19 cellular contexts compared by ENCODE assay signal in genomic region chr13:45410466-45410865, GRCh38. TPM values are rescaled to one million over a fixed set of nuclear protein-coding genes. Genes with fewer than 3 reads are reported as not detected.
DNase-seq lines count a peak whose midpoint lies in the region; ATAC-seq and TF ChIP-seq lines count a peak whose summit lies in the region.
"Had no signal": no experiment of that assay in that cellular context is flagged by ENCODE, and none has a peak within 500 bp of the region (broad histone marks: within the 10 kb centered on the region; RNA-seq: fewer than 3 reads in every experiment).

No MANE protein-coding gene starts in this region.

- H3K4me1 Mint-ChIP-seq in dendritic cell treated with granulocyte-macrophage colony-stimulating factor and Interleukin-4, amounts not matched to agents 40 ng/mL and 50 ng/mL, for 4 days (ENCODE audit: low read depth): peaks cover 47% of the 10 kb centered on the region
- H3K4me1 Mint-ChIP-seq in osteocyte (ENCODE audit: unreplicated experiment): peaks cover 19% of the 10 kb centered on the region
- H3K4me1 Mint-ChIP-seq in CD4-positive, alpha-beta T cell (ENCODE audit: low read depth): peaks cover 39% of the 10 kb centered on the region

- H3K4me1 ChIP-seq in ovary (ENCODE audit: insufficient read depth): peaks cover 5% of the 10 kb centered on the region
- H3K4me1 ChIP-seq: BE2C had no signal

- ATAC-seq in CD4-positive, alpha-beta T cell (ENCODE audit: poor library complexity): no peak
- ATAC-seq: HCT116, HepG2 had no signal

- peak overlapping the region; percentile 80 for H3K27ac Mint-ChIP-seq in dendritic cell treated with granulocyte-macrophage colony-stimulating factor and Interleukin-4, amounts not matched to agents 40 ng/mL and 50 ng/mL, for 4 days
- no peak overlapping the region for H3K27ac Mint-ChIP-seq in osteocyte (ENCODE audit: unreplicated experiment)
- no peak overlapping the region for H3K27ac Mint-ChIP-seq in CD4-positive, alpha-beta T cell
- H3K27ac Mint-ChIP-seq: HFFc6 had no signal

- H3K4me3 ChIP-seq in ovary: no peak overlapping the region

- POLR2A ChIA-PET in RWPE1 (lab: Yijun Ruan, JAX; ENCODE audit: low non-redundant PET): no interaction called here
- POLR2A ChIA-PET in CD4-positive, alpha-beta T cell (lab: Charles Lee): interaction anchor here (0.9 kb wide), 1 partner anchor 43 kb away, joined by 3 read pairs; no protein-coding TSS in a partner anchor

- no peak for TF ChIP-seq CTCF in RWPE1 (conservative IDR thresholded peaks at IDR 0.05; ENCODE audit: low read depth)
- no peak for TF ChIP-seq CTCF in osteocyte (IDR thresholded peaks at IDR 0.05)
- no peak for TF ChIP-seq CTCF in GM20000 (IDR thresholded peaks at IDR 0.05; ENCODE audit: extremely low read depth, missing control alignments)
- no peak for TF ChIP-seq CTCF in ovary (IDR thresholded peaks at IDR 0.05)
- no peak for TF ChIP-seq CTCF in CD4-positive, alpha-beta T cell (IDR thresholded peaks at IDR 0.05)

- intact Hi-C loops in dendritic cell treated with granulocyte-macrophage colony-stimulating factor and Interleukin-4, amounts not matched to agents 40 ng/mL and 50 ng/mL, for 4 days (cut with micrococcal nuclease): no loop called here
- intact Hi-C loops in ovary (cut with DNase I): loop anchor here in 1 of 4 donors (10.0 kb wide), 1 partner anchor 54 kb away; the partner anchor contains the start of gene COG3
- intact Hi-C loops in CD4-positive, alpha-beta T cell (cut with DNase I, micrococcal nuclease): no loop called here

- no peaks in the 10 kb centered on the region for H3K27me3 Mint-ChIP-seq in dendritic cell treated with granulocyte-macrophage colony-stimulating factor and Interleukin-4, amounts not matched to agents 40 ng/mL and 50 ng/mL, for 4 days
- no peaks in the 10 kb centered on the region for H3K27me3 Mint-ChIP-seq in osteocyte (ENCODE audit: unreplicated experiment)
- no peaks in the 10 kb centered on the region for H3K27me3 Mint-ChIP-seq in CD4-positive, alpha-beta T cell
- H3K27me3 Mint-ChIP-seq: CD4-positive, alpha-beta memory T cell; IgD-negative memory B cell had no signal

- TF ChIP-seq POLR2A in ovary (IDR thresholded peaks at IDR 0.05): no peak

- WGBS in ovary, 3 donors: 90 to 92% (median 91%) methylated on average over 12 of the region's 12 CpGs

- H3K27ac ChIP-seq in RWPE1: peak overlapping the region; percentile 30
- no peak overlapping the region for H3K27ac ChIP-seq in ovary
- no peak overlapping the region for H3K27ac ChIP-seq in CD4-positive, alpha-beta T cell (ENCODE audit: low read depth, low read length)

- CTCF ChIA-PET in RWPE1 (lab: Yijun Ruan, JAX): no interaction called here
- CTCF ChIA-PET in CD4-positive, alpha-beta T cell (lab: Charles Lee): no interaction called here

- H3K9me3 Mint-ChIP-seq in dendritic cell treated with granulocyte-macrophage colony-stimulating factor and Interleukin-4, amounts not matched to agents 40 ng/mL and 50 ng/mL, for 4 days: no peaks in the 10 kb centered on the region
- H3K9me3 Mint-ChIP-seq in osteocyte (ENCODE audit: unreplicated experiment): no peaks in the 10 kb centered on the region
- no peaks in the 10 kb centered on the region for H3K9me3 Mint-ChIP-seq in CD4-positive, alpha-beta T cell
- H3K9me3 Mint-ChIP-seq: CD4-positive, alpha-beta memory T cell; HFFc6; IgD-negative memory B cell had no signal

- TF ChIP-seq EP300 in ovary (IDR thresholded peaks at IDR 0.05): no peak

- H3K27me3 ChIP-seq in ovary: no peaks in the 10 kb centered on the region
- H3K27me3 ChIP-seq in CD4-positive, alpha-beta T cell (ENCODE audit: control insufficient read depth, insufficient read depth, low read length): no peaks in the 10 kb centered on the region
- H3K27me3 ChIP-seq: BE2C had no signal

- no peaks in the 10 kb centered on the region for H3K9me3 ChIP-seq in ovary
- H3K9me3 ChIP-seq in CD4-positive, alpha-beta T cell (ENCODE audit: control insufficient read depth, low read length): no peaks in the 10 kb centered on the region
- H3K9me3 ChIP-seq: BE2C had no signal

- DNase-seq in RWPE1 (ENCODE audit: low spot score) (no peak), osteocyte (ENCODE audit: extremely low spot score, unreplicated experiment) (peak; percentile 65), GM20000 (ENCODE audit: low spot score) (no peak), ovary (no peak)
- DNase-seq in CD4-positive, alpha-beta T cell: no peak
- DNase-seq: ACHN; BE2C; C1 segment of cervical spinal cord; CD4-positive, alpha-beta memory T cell; DMS79; GDM1; GOT3; H7; HFFc6; KBM-7 had no signal

- H3K4me3 Mint-ChIP-seq in dendritic cell treated with granulocyte-macrophage colony-stimulating factor and Interleukin-4, amounts not matched to agents 40 ng/mL and 50 ng/mL, for 4 days: no peak overlapping the region
- H3K4me3 Mint-ChIP-seq in osteocyte (ENCODE audit: unreplicated experiment): no peak overlapping the region
- no peak overlapping the region for H3K4me3 Mint-ChIP-seq in CD4-positive, alpha-beta T cell
- H3K4me3 Mint-ChIP-seq: CD4-positive, alpha-beta memory T cell; HFFc6; IgD-negative memory B cell had no signal

- H3K36me3 Mint-ChIP-seq in dendritic cell treated with granulocyte-macrophage colony-stimulating factor and Interleukin-4, amounts not matched to agents 40 ng/mL and 50 ng/mL, for 4 days (ENCODE audit: low read depth): peaks cover 64% of the 10 kb centered on the region
- peaks cover 22% of the 10 kb centered on the region for H3K36me3 Mint-ChIP-seq in osteocyte (ENCODE audit: unreplicated experiment)
- H3K36me3 Mint-ChIP-seq in CD4-positive, alpha-beta T cell (ENCODE audit: low read depth): peaks cover 69% of the 10 kb centered on the region

- H3K36me3 ChIP-seq in ovary: no peaks in the 10 kb centered on the region
- H3K36me3 ChIP-seq: BE2C had no signal

RNA-seq across cellular contexts. Expression of gene SLC25A30, which starts 7.7 kb away (rescaled TPM):
- total RNA-seq in osteocyte (8.9 and 12.0 TPM in 2 replicates), ovary (10 to 100 TPM; 10.7 to 33.4 (median 22.8) TPM)
- 10 to 100 TPM; 11.5 to 23.2 TPM for polyA plus RNA-seq in ovary
- 10 to 100 TPM; 23.2 to 28.6 TPM for total RNA-seq in CD4-positive, alpha-beta T cell

RNA-seq across cellular contexts. Expression of gene COG3, which starts 54.3 kb away (rescaled TPM):
- total RNA-seq in osteocyte (27.4 and 31.0 TPM in 2 replicates), ovary (10 to 100 TPM; 23.9 to 37.3 (median 29.4) TPM)
- 10 to 100 TPM; 17.1 to 18.6 TPM for polyA plus RNA-seq in ovary
- 10 to 100 TPM; 52.8 to 57.0 TPM for total RNA-seq in CD4-positive, alpha-beta T cell
